2 cellular contexts compared by ENCODE assay signal in genomic region chr1:248811514-248812490, GRCh38.
TF ChIP-seq lines count a peak whose summit lies in the region.

No MANE protein-coding gene starts in this region.

TF ChIP-seq in WTC11, 78 proteins besides CTCF, POLR2A, EP300 and RAD21:
- TF ChIP-seq ZBTB21 (CRISPR knock-in tag; IDR thresholded peaks at IDR 0.05; ENCODE audit: borderline replicate concordance) (no peak), ZSCAN18 (CRISPR knock-in tag; IDR thresholded peaks at IDR 0.05) (no peak), AFF4 (CRISPR knock-in tag; IDR thresholded peaks at IDR 0.05; ENCODE audit: borderline replicate concordance) (no peak), MXD4 (CRISPR knock-in tag; IDR thresholded peaks at IDR 0.05; ENCODE audit: borderline replicate concordance) (no peak), ESRRA (CRISPR knock-in tag; IDR thresholded peaks at IDR 0.05; ENCODE audit: borderline replicate concordance) (no peak), MYBL2 (CRISPR knock-in tag; IDR thresholded peaks at IDR 0.05) (no peak), ZNF219 (CRISPR knock-in tag; IDR thresholded peaks at IDR 0.05; ENCODE audit: borderline replicate concordance) (no peak), CREB1 (CRISPR knock-in tag; IDR thresholded peaks at IDR 0.05) (no peak), ZNF317 (CRISPR knock-in tag; IDR thresholded peaks at IDR 0.05; ENCODE audit: borderline replicate concordance, low read depth) (no peak), PRRX2 (CRISPR knock-in tag; IDR thresholded peaks at IDR 0.05) (no peak), TCF7 (CRISPR knock-in tag; IDR thresholded peaks at IDR 0.05; ENCODE audit: low read depth) (no peak), ZNF423 (CRISPR knock-in tag; IDR thresholded peaks at IDR 0.05) (no peak), SMAD4 (CRISPR knock-in tag; IDR thresholded peaks at IDR 0.05) (no peak), NR3C1 (CRISPR knock-in tag; conservative IDR thresholded peaks at IDR 0.05; ENCODE audit: low read depth) (no peak), FOXK1 (CRISPR knock-in tag; IDR thresholded peaks at IDR 0.05) (no peak), ATF2 (CRISPR knock-in tag; IDR thresholded peaks at IDR 0.05; ENCODE audit: borderline replicate concordance, low read depth) (no peak), ZNF671 (CRISPR knock-in tag; IDR thresholded peaks at IDR 0.05) (no peak), ZNF281 (CRISPR knock-in tag; IDR thresholded peaks at IDR 0.05) (no peak)

TF ChIP-seq in HepG2, 621 proteins besides CTCF, POLR2A, EP300 and RAD21:
- TF ChIP-seq AGO2 (optimal IDR thresholded peaks at IDR 0.05; ENCODE audit: low read depth, low read length) (peak; percentile 74), HNRNPUL1 (IDR thresholded peaks at IDR 0.05; ENCODE audit: low read depth, low read length) (no peak), STAG1 (CRISPR knock-in tag; IDR thresholded peaks at IDR 0.05) (peak; percentile 44; the same call in 1 of the 2 replicates), ZNF337 (CRISPR knock-in tag; IDR thresholded peaks at IDR 0.05; ENCODE audit: borderline replicate concordance, low read depth) (no peak), ZNF761 (CRISPR knock-in tag; conservative IDR thresholded peaks at IDR 0.05) (no peak), RBFOX2 (IDR thresholded peaks at IDR 0.05; ENCODE audit: low read depth, low read length) (peak; percentile 51; the same call in 1 of the 2 replicates)
